15 cellular contexts compared by ENCODE assay signal in the genomic region with DNA sequence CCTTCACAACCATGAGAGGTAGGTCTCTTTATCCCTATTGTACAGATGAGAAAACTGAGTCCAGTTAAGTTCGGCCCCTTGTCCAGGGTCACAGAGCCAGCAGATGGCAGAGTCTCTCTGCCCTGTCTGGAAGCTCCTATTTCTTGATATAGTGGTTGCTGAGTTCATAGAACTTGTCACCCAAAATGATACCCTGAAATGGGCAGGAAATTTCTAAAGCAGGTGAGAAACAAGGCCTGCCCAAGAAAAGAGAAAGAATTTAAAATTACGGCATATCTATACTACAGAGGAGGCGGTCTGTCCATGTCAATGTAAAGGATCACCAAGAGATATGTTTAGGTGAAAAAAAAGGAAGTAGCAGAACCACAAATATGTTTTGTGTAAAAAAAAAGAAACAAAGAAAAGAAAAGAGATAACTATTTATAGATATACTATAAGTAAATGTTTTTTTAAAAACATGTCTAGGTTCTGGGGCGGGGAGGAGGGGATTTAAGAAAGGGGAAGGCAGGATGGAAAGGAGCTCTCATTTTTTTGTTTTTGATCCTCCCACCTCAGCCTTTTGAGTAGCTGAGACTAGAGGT. TPM values are rescaled to one million over a fixed set of nuclear protein-coding genes. Genes with fewer than 3 reads are reported as not detected.
DNase-seq lines count a peak whose midpoint lies in the region; ATAC-seq and TF ChIP-seq lines count a peak whose summit lies in the region.
"Had no signal": no experiment of that assay in that cellular context is flagged by ENCODE, and none has a peak within 500 bp of the region (broad histone marks: within the 10 kb centered on the region; RNA-seq: fewer than 3 reads in every experiment).

No MANE protein-coding gene starts in this region.

- peak overlapping the region; percentile 70 for H3K27ac ChIP-seq in BLaER1
- H3K27ac ChIP-seq: C4-2B, dorsolateral prefrontal cortex, SK-N-MC had no signal

- peak overlapping the region; percentile 33 for H3K4me3 Mint-ChIP-seq in activated B cell treated with CpG ODN at 0.5 μM for 24 hours

- no peaks in the 10 kb centered on the region for H4K20me1 ChIP-seq in BLaER1

- no peak for TF ChIP-seq POLR2A in NB4 (IDR thresholded peaks at IDR 0.05; ENCODE audit: extremely low read depth, insufficient read length)
- TF ChIP-seq POLR2A in lower leg skin (IDR thresholded peaks at IDR 0.05): no peak

- H3K9ac ChIP-seq in BLaER1: 0 out of 2 replicates have a peak overlapping the region, but pooled peaks have one; percentile 16

- CTCF ChIA-PET in activated B cell treated with CpG ODN at 0.5 μM for 24 hours (lab: Charles Lee): interaction anchor here (3.0 to 3.7 kb wide), 2 partner anchors 16 to 74 kb away, joined by 15 read pairs; no protein-coding TSS in a partner anchor

- peak overlapping the region; percentile 44; the same call in 1 of the 2 replicates for H3K4me3 ChIP-seq in BLaER1
- H3K4me3 ChIP-seq in NB4 (ENCODE audit: low read depth, low read length): no peak overlapping the region
- no peak overlapping the region for H3K4me3 ChIP-seq in lower leg skin (ENCODE audit: low read depth, poor library complexity, severe bottlenecking)
- H3K4me3 ChIP-seq: dorsolateral prefrontal cortex, SK-N-MC had no signal

- H3K27me3 Mint-ChIP-seq in activated B cell treated with CpG ODN at 0.5 μM for 24 hours: no peaks in the 10 kb centered on the region

- TF ChIP-seq CTCF in GM13977 (IDR thresholded peaks at IDR 0.05; ENCODE audit: extremely low read depth, insufficient read depth, missing control alignments): peak; percentile 25
- TF ChIP-seq CTCF in NB4 (IDR thresholded peaks at IDR 0.05; ENCODE audit: low read depth, low read length): no peak
- TF ChIP-seq CTCF in activated B cell treated with CpG ODN at 0.5 μM for 24 hours (IDR thresholded peaks at IDR 0.05): no peak
- no peak for TF ChIP-seq CTCF in lower leg skin (IDR thresholded peaks at IDR 0.05)

- WGBS in lower leg skin, 2 donors: 90 to 92% methylated on average over 4 of the region's 4 CpGs

- no peaks in the 10 kb centered on the region for H3K36me3 ChIP-seq in BLaER1

- H3K36me3 Mint-ChIP-seq in activated B cell treated with CpG ODN at 0.5 μM for 24 hours (ENCODE audit: low read depth): no peaks in the 10 kb centered on the region

- peaks cover 78% of the 10 kb centered on the region for H3K4me1 ChIP-seq in BLaER1

- peak overlapping the region; percentile 70 for H3K27ac Mint-ChIP-seq in activated B cell treated with CpG ODN at 0.5 μM for 24 hours

- H3K9me3 Mint-ChIP-seq in activated B cell treated with CpG ODN at 0.5 μM for 24 hours: no peaks in the 10 kb centered on the region

- no peak for ATAC-seq in activated B cell treated with CpG ODN at 0.5 μM for 24 hours (ENCODE audit: low read depth)
- no peak for ATAC-seq in HG03432 (IDR thresholded peaks at IDR 0.05; ENCODE audit: unreplicated experiment)
- ATAC-seq in HG03159 (IDR thresholded peaks at IDR 0.05; ENCODE audit: unreplicated experiment): no peak
- no peak for ATAC-seq in GM18498 (IDR thresholded peaks at IDR 0.05; ENCODE audit: unreplicated experiment)

- no peaks in the 10 kb centered on the region for H3K27me3 ChIP-seq in BLaER1
- H3K27me3 ChIP-seq: dorsolateral prefrontal cortex had no signal

- H3K4me1 Mint-ChIP-seq in activated B cell treated with CpG ODN at 0.5 μM for 24 hours: peaks cover 63% of the 10 kb centered on the region

- in situ Hi-C loops in GM13977 (cut with MboI; ENCODE audit: low pct_unique_long_range_greater_than_20kb, low sequenced_read_pairs, unreplicated experiment): no loop called here

- H3K4me2 ChIP-seq in BLaER1: peak overlapping the region; percentile 86

- intact Hi-C loops in activated B cell treated with CpG ODN at 0.5 μM for 24 hours (cut with micrococcal nuclease): loop anchor here (5.0 kb wide), 1 partner anchor 127 kb away; the partner anchor contains the start of gene SFT2D3
- intact Hi-C loops in lower leg skin (cut with DNase I; ENCODE audit: low total_unique reads): no loop called here

- DNase-seq in GM13977 (ENCODE audit: low spot score): peak; percentile 49
- peak; percentile 49 for DNase-seq in NB4 (ENCODE audit: low read depth)
- DNase-seq in activated B cell treated with CpG ODN at 0.5 μM for 24 hours: no peak
- no peak for DNase-seq in lower leg skin (ENCODE audit: low spot score in 2 of 2)
- DNase-seq: amniotic stem cell; NCI-H1417; NCI-H526; stimulated activated CD4-positive, alpha-beta T cell treated with anti-CD3 and anti-CD28 coated beads, Interleukin-4, amount 100 ng/mL, for 4 hours had no signal

- no peaks in the 10 kb centered on the region for H3K9me3 ChIP-seq in BLaER1

- POLR2A ChIA-PET in activated B cell treated with CpG ODN at 0.5 μM for 24 hours (lab: Charles Lee): interaction anchor here (1.2 kb wide), 1 partner anchor 175 kb away, joined by 3 read pairs; no protein-coding TSS in a partner anchor

RNA-seq across cellular contexts. Expression of gene MYO7B, which starts 39.8 kb away (rescaled TPM):
- 3.0 and 3.4 TPM in 2 replicates for total RNA-seq in activated B cell treated with CpG ODN at 0.5 μM for 24 hours
- total RNA-seq in lower leg skin: 10 to 100 TPM in 1 of 4 donors, 1 to 10 TPM in 3; 2.3 to 13.0 (median 4.8) TPM

RNA-seq across cellular contexts. Expression of gene IWS1, which starts 49.0 kb away (rescaled TPM):
- total RNA-seq in activated B cell treated with CpG ODN at 0.5 μM for 24 hours (45.6 and 49.3 TPM in 2 replicates), lower leg skin (10 to 100 TPM; 22.7 to 47.1 (median 33.2) TPM)

Comparison
In these comparisons a context has a peak if more than half of its experiments do, and no peak if none do; other contexts are left out.
1. DNase-seq: peak in GM13977 (single experiment) and NB4 (single experiment); none in activated B cell treated with CpG ODN at 0.5 μM for 24 hours (single experiment) and lower leg skin (0 of 2).